11 cellular contexts compared by ENCODE assay signal in the genomic region with DNA sequence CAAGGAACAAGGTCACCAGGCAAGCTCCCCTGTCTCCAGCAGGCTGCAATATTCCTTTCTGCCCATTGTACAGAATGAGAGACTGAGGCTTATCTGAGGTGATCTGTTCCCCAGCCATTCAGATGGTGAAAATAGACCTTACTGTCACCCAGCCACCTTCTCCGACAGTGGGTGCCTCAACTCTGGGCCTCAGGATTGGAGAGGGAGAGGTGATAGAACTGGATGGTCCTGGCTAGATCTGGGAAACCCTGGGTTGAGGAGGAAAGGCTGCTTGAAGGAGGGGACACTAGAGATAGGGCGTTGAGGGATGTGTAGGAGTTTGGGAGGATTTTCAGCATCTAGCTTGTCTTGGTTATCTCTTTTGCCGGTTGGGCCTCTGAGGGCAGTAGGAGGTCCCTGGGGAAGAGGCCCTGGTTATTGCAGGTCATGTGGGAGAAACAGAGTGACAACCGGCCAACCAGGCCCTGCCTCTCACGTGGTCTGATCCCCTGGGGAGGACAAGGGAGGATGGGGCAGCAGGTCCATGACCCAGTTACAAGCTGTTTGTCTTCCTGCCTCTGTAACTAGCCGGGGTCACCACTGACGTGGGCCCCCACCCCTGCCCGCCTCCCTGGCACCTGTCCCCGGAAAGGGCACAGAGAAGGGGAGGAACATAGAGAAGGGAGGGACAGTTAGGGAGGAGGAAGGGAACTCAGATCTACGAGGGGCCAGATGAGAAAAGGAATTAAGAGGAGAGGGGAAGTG. TPM values are rescaled to one million over a fixed set of nuclear protein-coding genes. Genes with fewer than 3 reads are reported as not detected.
A peak's percentile ranks its signal among the peaks of the same experiment; 100 is the strongest.
DNase-seq lines count a peak whose midpoint lies in the region; ATAC-seq, FAIRE-seq and TF ChIP-seq lines count a peak whose summit lies in the region.
"Had no signal": no experiment of that assay in that cellular context is flagged by ENCODE, and none has a peak within 500 bp of the region (broad histone marks: within the 10 kb centered on the region; RNA-seq: fewer than 3 reads in every experiment).

No MANE protein-coding gene starts in this region.

- H3K9me3 ChIP-seq in ascending aorta (no peaks in the 10 kb centered on the region), kidney (ENCODE audit: control insufficient read depth in 1 of 2, low read length in 2 of 2) (no peaks in the 10 kb centered on the region), skeletal muscle satellite cell (replicated peaks; ENCODE audit: low read length) (no peaks in the 10 kb centered on the region)

- H3K9ac ChIP-seq in kidney (ENCODE audit: low read length in 2 of 2): peak overlapping the region; percentile 10 to 15
- no peak overlapping the region for H3K9ac ChIP-seq in skeletal muscle satellite cell (ENCODE audit: low read depth, low read length)

- H3K4me3 ChIP-seq in ascending aorta: peak overlapping the region; percentile 9 to 47
- no peak overlapping the region for H3K4me3 ChIP-seq in kidney (ENCODE audit: low read length in 2 of 2)
- no peak overlapping the region for H3K4me3 ChIP-seq in skeletal muscle satellite cell (ENCODE audit: low read length)

- H3K4me1 ChIP-seq in ascending aorta (peaks cover 20 to 40% of the 10 kb centered on the region in 2 donors), kidney (ENCODE audit: control insufficient read depth in 1 of 2, insufficient read depth in 1 of 2, low read depth in 1 of 2, low read length in 2 of 2) (peaks cover 7 to 31% of the 10 kb centered on the region in 2 donors), skeletal muscle satellite cell (ENCODE audit: control insufficient read depth, insufficient read depth, low read length) (peaks cover 40% of the 10 kb centered on the region)

- no peak for FAIRE-seq in kidney (lab: Jason Lieb, UNC)

- no peak for DNase-seq in Calu3
- peak in 1 of 2 donors; percentile 86 for DNase-seq in ascending aorta (ENCODE audit: low spot score in 2 of 2)
- DNase-seq in kidney: no peak
- no peak for DNase-seq in NCI-H524 (lab: John Stamatoyannopoulos, UW)
- DNase-seq in hepatic stellate cell (ENCODE audit: low spot score): no peak
- DNase-seq: activated CD4-positive, alpha-beta T cell treated with anti-CD3 and anti-CD28 coated beads for 48 hours; CD4-positive, alpha-beta T cell; MV-4-11 had no signal

- intact Hi-C loops in Calu3 (cut with micrococcal nuclease; ENCODE audit: unreplicated experiment) (no loop called here), ascending aorta (cut with DNase I) (loop anchor here (1.0 to 5.0 kb wide), 3 partner anchors 30 to 54 kb away; no protein-coding TSS in a partner anchor), kidney (cut with DNase I) (no loop called here)

- peak overlapping the region; percentile 77 for H3K4me2 ChIP-seq in skeletal muscle satellite cell (ENCODE audit: low read length)

- no peak for TF ChIP-seq CTCF in Calu3 (IDR thresholded peaks at IDR 0.05; ENCODE audit: unreplicated experiment)
- TF ChIP-seq CTCF in ascending aorta (IDR thresholded peaks at IDR 0.05): no peak
- no peak for TF ChIP-seq CTCF in kidney (IDR thresholded peaks at IDR 0.05; ENCODE audit: borderline replicate concordance, extremely low read depth, insufficient read depth)

- ATAC-seq in activated CD4-positive, CD25-positive, alpha-beta regulatory T cell treated with anti-CD3 and anti-CD28 coated beads, Interleukin-2, amount 50 U/mL, for 24 hours: no peak
- ATAC-seq in GM21360 (IDR thresholded peaks at IDR 0.05; ENCODE audit: unreplicated experiment): no peak

- H3K27ac Mint-ChIP-seq in Calu3 (ENCODE audit: unreplicated experiment): peak overlapping the region; percentile 44

- H3K36me3 Mint-ChIP-seq in Calu3 (ENCODE audit: insufficient read depth, unreplicated experiment): peaks cover 8% of the 10 kb centered on the region

- CTCF ChIA-PET in Calu3 (lab: Charles Lee): no interaction called here

- H3K27me3 Mint-ChIP-seq in Calu3 (ENCODE audit: unreplicated experiment): no peaks in the 10 kb centered on the region
- H3K27me3 Mint-ChIP-seq: CD4-positive, alpha-beta T cell had no signal

- H3K27ac ChIP-seq in ascending aorta (peak overlapping the region; percentile 93 to 96), kidney (ENCODE audit: low read depth in 2 of 2, low read length in 2 of 2) (peak overlapping the region; percentile 94)

- H3K27me3 ChIP-seq in ascending aorta: no peaks in the 10 kb centered on the region
- H3K27me3 ChIP-seq in skeletal muscle satellite cell (ENCODE audit: control insufficient read depth, insufficient read depth, low read length): no peaks in the 10 kb centered on the region

- peaks cover 6% of the 10 kb centered on the region for H3K4me1 Mint-ChIP-seq in Calu3 (ENCODE audit: low read depth, unreplicated experiment)

- H3K4me3 Mint-ChIP-seq in Calu3 (ENCODE audit: low read depth, unreplicated experiment): no peak overlapping the region
- H3K4me3 Mint-ChIP-seq: CD4-positive, alpha-beta T cell had no signal

- no TSS peak for BruUV-seq in Calu3 (replicated peaks; lab: Mats Ljungman, UMichigan)

- H3K36me3 ChIP-seq in ascending aorta (no peaks in the 10 kb centered on the region), kidney (ENCODE audit: control insufficient read depth in 1 of 2, insufficient read depth in 2 of 2, low read length in 2 of 2) (no peaks in the 10 kb centered on the region), skeletal muscle satellite cell (ENCODE audit: insufficient read depth, low read length) (no peaks in the 10 kb centered on the region)

- H3K9me3 Mint-ChIP-seq in Calu3 (ENCODE audit: low read depth, unreplicated experiment): no peaks in the 10 kb centered on the region
- H3K9me3 Mint-ChIP-seq: CD4-positive, alpha-beta T cell had no signal

RNA-seq across cellular contexts. Expression of a gene that starts 8.2 kb away (rescaled TPM):
- 56.3 and 60.5 TPM in 2 replicates for total RNA-seq in Calu3 (2022)
- total RNA-seq in ascending aorta: 194 TPM
- 173 TPM for total RNA-seq in kidney
- polyA plus RNA-seq in kidney (ENCODE audit: insufficient read depth, low read depth, low replicate concordance): 20.3 TPM
- 72.1 and 73.3 TPM in 2 replicates for total RNA-seq in skeletal muscle satellite cell (2012; rRNA removed)

Comparison
In these comparisons a context has a peak if more than half of its experiments do, and no peak if none do; other contexts are left out.
1. H3K4me3 ChIP-seq: peak in ascending aorta (2 of 2); none in kidney (0 of 2) and skeletal muscle satellite cell (single experiment).